ENCODE assay signal across 1 cellular context in genomic region chr15:40471105-40471777, GRCh38.
TF ChIP-seq lines count a peak whose summit lies in the region.

No MANE protein-coding gene starts in this region.

TF ChIP-seq in WTC11, 78 proteins besides CTCF, POLR2A, EP300 and RAD21 (continued from another document):
- TF ChIP-seq ERG (CRISPR knock-in tag; IDR thresholded peaks at IDR 0.05) (no peak), ESRRA (CRISPR knock-in tag; IDR thresholded peaks at IDR 0.05; ENCODE audit: borderline replicate concordance) (peak; percentile 21; the same call in 1 of the 2 replicates), FOXP4 (CRISPR knock-in tag; IDR thresholded peaks at IDR 0.05) (peak; percentile 59; the same call in 1 of the 2 replicates), ATF1 (CRISPR knock-in tag; IDR thresholded peaks at IDR 0.05) (no peak), ZBTB21 (CRISPR knock-in tag; IDR thresholded peaks at IDR 0.05; ENCODE audit: borderline replicate concordance) (no peak), ZNF671 (CRISPR knock-in tag; IDR thresholded peaks at IDR 0.05) (no peak), ZNF512 (CRISPR knock-in tag; IDR thresholded peaks at IDR 0.05; ENCODE audit: borderline replicate concordance) (no peak), E2F1 (CRISPR knock-in tag; IDR thresholded peaks at IDR 0.05) (no peak), STAT6 (CRISPR knock-in tag; conservative IDR thresholded peaks at IDR 0.05; ENCODE audit: low read depth) (no peak), ZNF317 (CRISPR knock-in tag; IDR thresholded peaks at IDR 0.05; ENCODE audit: borderline replicate concordance, low read depth) (0 out of 2 replicates have a peak, but pooled peaks have one; percentile 34), PRRX2 (CRISPR knock-in tag; IDR thresholded peaks at IDR 0.05) (no peak), SOX15 (CRISPR knock-in tag; IDR thresholded peaks at IDR 0.05) (no peak)
TF ChIP-seq in WTC11: peak in this region for 15.
